Comparison of ENCODE assay signal across 25 cellular contexts in the genomic region with DNA sequence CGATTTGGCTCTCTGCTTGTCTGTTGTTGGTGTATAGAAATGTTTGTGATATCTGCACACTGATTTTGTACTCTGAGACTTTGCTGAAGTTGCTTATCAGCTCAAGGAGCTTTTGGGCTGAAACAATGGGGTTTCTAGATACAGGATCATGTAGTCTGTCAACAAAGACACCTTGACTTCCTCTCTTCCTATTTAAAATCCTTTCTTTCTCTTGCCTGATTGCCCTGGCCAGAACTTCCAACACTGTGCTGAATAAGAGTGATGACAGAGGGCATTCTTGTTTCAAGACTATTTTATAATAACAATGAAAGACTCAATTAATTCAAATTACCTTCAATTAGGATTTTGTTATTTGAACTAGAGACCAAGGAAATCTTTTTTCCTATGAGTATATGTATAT.
"Had no signal": no experiment of that assay in that cellular context is flagged by ENCODE, and none has a peak within 500 bp of the region (broad histone marks: within the 10 kb centered on the region; RNA-seq: fewer than 3 reads in every experiment).

No MANE protein-coding gene starts in this region.

- H3K36me3 Mint-ChIP-seq: naive B cell; stimulated activated effector memory CD8-positive, alpha-beta T cell treated with anti-CD3 and anti-CD28 coated beads, Interleukin-12 subunit alpha, Interleukin-12 subunit beta, amount 100 ng/mL, for 72 hours; type B pancreatic cell had no signal

- H3K9me3 ChIP-seq: colonic mucosa, esophagus squamous epithelium, heart right ventricle, lower lobe of right lung, mucosa of descending colon, psoas muscle, sigmoid colon, thyroid gland had no signal

- DNase-seq: colonic mucosa; effector CD8-positive, alpha-beta T cell; erythroblast; esophagus squamous epithelium; foreskin melanocyte; glutamatergic neuron; heart right ventricle; hippocampal formation; left ventricle myocardium superior; lower lobe of right lung; mucosa of descending colon; naive B cell; nucleus accumbens; psoas muscle; right cardiac atrium; sigmoid colon; stimulated activated CD4-positive, alpha-beta T cell treated with anti-CD3 and anti-CD28 coated beads, Interleukin-2, amount 100 ng/mL, for 24 hours; stimulated activated CD4-positive, alpha-beta T cell treated with anti-CD3 and anti-CD28 coated beads, Interleukin-4, amount 100 ng/mL, for 24 hours; stimulated activated naive CD4-positive, alpha-beta T cell treated with Interleukin-2 at 50 U/mL for 16 hours; stomach; thyroid gland had no signal

- H3K36me3 ChIP-seq: colonic mucosa, esophagus squamous epithelium, heart right ventricle, lower lobe of right lung, sigmoid colon, stomach, thyroid gland had no signal

- H3K27ac ChIP-seq: colonic mucosa, esophagus squamous epithelium, heart right ventricle, lower lobe of right lung, psoas muscle, sigmoid colon, stomach, thyroid gland had no signal

- H3K4me3 ChIP-seq: colonic mucosa, esophagus squamous epithelium, heart right ventricle, lower lobe of right lung, mucosa of descending colon, psoas muscle, sigmoid colon, stomach, thyroid gland had no signal

- H3K27me3 Mint-ChIP-seq: dendritic cell treated with granulocyte-macrophage colony-stimulating factor and Interleukin-4, amounts not matched to agents 40 ng/mL and 50 ng/mL, for 4 days; naive B cell; type B pancreatic cell had no signal

- H3K4me1 ChIP-seq: colonic mucosa, esophagus squamous epithelium, heart right ventricle, lower lobe of right lung, sigmoid colon, stomach, thyroid gland had no signal

- H3K27me3 ChIP-seq: colonic mucosa, esophagus squamous epithelium, heart right ventricle, sigmoid colon, stomach, thyroid gland had no signal

- H3K4me3 Mint-ChIP-seq: dendritic cell treated with granulocyte-macrophage colony-stimulating factor and Interleukin-4, amounts not matched to agents 40 ng/mL and 50 ng/mL, for 4 days; naive B cell; nephron; stimulated activated effector memory CD8-positive, alpha-beta T cell treated with anti-CD3 and anti-CD28 coated beads, Interleukin-12 subunit alpha, Interleukin-12 subunit beta, amount 100 ng/mL, for 72 hours; type B pancreatic cell had no signal

- ATAC-seq: heart right ventricle; left ventricle myocardium superior; lower lobe of right lung; mucosa of descending colon; psoas muscle; right cardiac atrium; stimulated activated effector memory CD8-positive, alpha-beta T cell treated with anti-CD3 and anti-CD28 coated beads, Interleukin-12 subunit alpha, Interleukin-12 subunit beta, amount 100 ng/mL, for 72 hours had no signal

- H3K27ac Mint-ChIP-seq: dendritic cell treated with granulocyte-macrophage colony-stimulating factor and Interleukin-4, amounts not matched to agents 40 ng/mL and 50 ng/mL, for 4 days; naive B cell; nephron; stimulated activated effector memory CD8-positive, alpha-beta T cell treated with anti-CD3 and anti-CD28 coated beads, Interleukin-12 subunit alpha, Interleukin-12 subunit beta, amount 100 ng/mL, for 72 hours; type B pancreatic cell had no signal

- H3K9me3 Mint-ChIP-seq: dendritic cell treated with granulocyte-macrophage colony-stimulating factor and Interleukin-4, amounts not matched to agents 40 ng/mL and 50 ng/mL, for 4 days; nephron; type B pancreatic cell had no signal

- H3K4me1 Mint-ChIP-seq: naive B cell; stimulated activated effector memory CD8-positive, alpha-beta T cell treated with anti-CD3 and anti-CD28 coated beads, Interleukin-12 subunit alpha, Interleukin-12 subunit beta, amount 100 ng/mL, for 72 hours had no signal
